Comparison of ENCODE assay signal across 8 cellular contexts in genomic region chr1:235160965-235161684, GRCh38. TPM values are rescaled to one million over a fixed set of nuclear protein-coding genes. Genes with fewer than 3 reads are reported as not detected.
DNase-seq lines count a peak whose midpoint lies in the region; ATAC-seq and TF ChIP-seq lines count a peak whose summit lies in the region.

Gene RBM34, minus strand, starts transcription at chr1:235161250. Its CDS starts 24 bp downstream, at chr1:235161226.

- H3K27me3 Mint-ChIP-seq in activated CD4-positive, alpha-beta T cell treated with anti-CD3 and anti-CD28 coated beads, Interleukin-2, amount 10 ng/mL, durations not matched to agents 7 days and 5 days: no peaks in the 10 kb centered on the region

- H3K4me1 Mint-ChIP-seq in activated CD4-positive, alpha-beta T cell treated with anti-CD3 and anti-CD28 coated beads, Interleukin-2, amount 10 ng/mL, durations not matched to agents 7 days and 5 days: peaks cover 26% of the 10 kb centered on the region

- DNase-seq in NCI-H69 (lab: John Stamatoyannopoulos, UW) (peak; percentile 96), cortex of kidney (lab: John Stamatoyannopoulos, UW) (peak; percentile 53), left kidney (ENCODE audit: low read depth, low spot score) (peak; percentile 97)
- peak; percentile 93 for DNase-seq in activated CD4-positive, alpha-beta T cell treated with anti-CD3 and anti-CD28 coated beads, Interleukin-2, amount 10 ng/mL, durations not matched to agents 7 days and 5 days
- DNase-seq in stimulated activated CD4-positive, alpha-beta T cell treated with anti-CD3 and anti-CD28 coated beads, Interleukin-1b, Interleukin-23, amount 100 ng/mL, for 48 hours: peak; percentile 92

- TF ChIP-seq CTCF in C4-2B (conservative IDR thresholded peaks at IDR 0.05): peak; percentile 12; the same call in 1 of the 2 replicates

- H3K4me3 Mint-ChIP-seq in activated CD4-positive, alpha-beta T cell treated with anti-CD3 and anti-CD28 coated beads, Interleukin-2, amount 10 ng/mL, durations not matched to agents 7 days and 5 days: peak within 1 kb of the TSS; percentile 93

- POLR2A ChIA-PET in activated CD4-positive, alpha-beta T cell treated with anti-CD3 and anti-CD28 coated beads, Interleukin-2, amount 10 ng/mL, durations not matched to agents 7 days and 5 days (lab: Charles Lee): interaction anchor here (0.6 kb wide), 1 partner anchor 85 kb away, joined by 3 read pairs; no protein-coding TSS in a partner anchor

- peak within 1 kb of the TSS; percentile 96 for H3K27ac Mint-ChIP-seq in activated CD4-positive, alpha-beta T cell treated with anti-CD3 and anti-CD28 coated beads, Interleukin-2, amount 10 ng/mL, durations not matched to agents 7 days and 5 days

- CTCF ChIA-PET in activated CD4-positive, alpha-beta T cell treated with anti-CD3 and anti-CD28 coated beads, Interleukin-2, amount 10 ng/mL, durations not matched to agents 7 days and 5 days (lab: Charles Lee): interaction anchor here (0.6 to 2.2 kb wide), 8 partner anchors 9 to 748 kb away, joined by 3 to 8 read pairs (median 3); no protein-coding TSS in a partner anchor

- ATAC-seq in GM19351 (IDR thresholded peaks at IDR 0.05; ENCODE audit: unreplicated experiment): peak; percentile 90
- peak; percentile 93 for ATAC-seq in HG03520 (IDR thresholded peaks at IDR 0.05; ENCODE audit: unreplicated experiment)

- peaks cover 1% of the 10 kb centered on the region for H3K9me3 Mint-ChIP-seq in activated CD4-positive, alpha-beta T cell treated with anti-CD3 and anti-CD28 coated beads, Interleukin-2, amount 10 ng/mL, durations not matched to agents 7 days and 5 days

- peaks cover 24% of the 10 kb centered on the region for H3K36me3 Mint-ChIP-seq in activated CD4-positive, alpha-beta T cell treated with anti-CD3 and anti-CD28 coated beads, Interleukin-2, amount 10 ng/mL, durations not matched to agents 7 days and 5 days (ENCODE audit: low read depth)

- H3K27ac ChIP-seq in C4-2B: peak within 1 kb of the TSS; percentile 77

RNA-seq across cellular contexts. Expression of gene RBM34, which starts in this region (rescaled TPM):
- 100 to 1,000 TPM; 112 to 116 TPM for total RNA-seq in activated CD4-positive, alpha-beta T cell treated with anti-CD3 and anti-CD28 coated beads, Interleukin-2, amount 10 ng/mL, durations not matched to agents 7 days and 5 days

Comparison
In these comparisons a context has a peak if more than half of its experiments do, and no peak if none do; other contexts are left out.
1. Peak in every context shown above with its lines: DNase-seq, ATAC-seq and H3K27ac ChIP-seq.